30 cellular contexts compared by ENCODE assay signal in the genomic region with DNA sequence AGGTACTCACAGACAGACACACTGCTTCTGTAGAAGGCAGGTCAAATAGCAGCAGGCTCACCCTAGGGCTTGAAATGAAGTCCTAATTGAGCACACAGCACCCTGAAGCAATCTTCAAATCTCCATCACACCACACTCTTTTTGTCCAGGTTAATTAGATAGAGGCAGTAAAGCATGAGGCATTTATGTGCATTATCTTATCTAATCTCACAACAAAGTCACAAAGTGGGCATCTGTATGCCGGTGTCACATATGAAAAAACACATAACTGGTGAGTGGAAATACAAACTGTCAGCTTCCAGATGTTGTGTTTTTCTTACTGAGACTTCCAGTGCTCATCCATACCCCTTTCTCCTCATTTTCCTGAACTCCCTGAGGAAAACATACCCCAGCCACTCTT.
"Had no signal": no experiment of that assay in that cellular context is flagged by ENCODE, and none has a peak within 500 bp of the region (broad histone marks: within the 10 kb centered on the region; RNA-seq: fewer than 3 reads in every experiment).

No MANE protein-coding gene starts in this region.

- H3K4me3 ChIP-seq: adrenal gland, body of pancreas, breast epithelium had no signal

- DNase-seq: activated B cell treated with CpG ODN at 0.5 μM for 24 hours; activated CD4-positive, alpha-beta memory T cell treated with anti-CD3 and anti-CD28 coated beads for 36 hours; activated CD4-positive, alpha-beta T cell treated with anti-CD3 and anti-CD28 coated beads for 4 hours; activated CD4-positive, alpha-beta T cell treated with anti-CD3 and anti-CD28 coated beads, Interleukin-2, amount 10 ng/mL, durations not matched to agents 24 days and 14 days; activated CD4-positive, alpha-beta T cell treated with anti-CD3 and anti-CD28 coated beads, Interleukin-2, amount 50 U/mL, for 1 hour; activated CD4-positive, alpha-beta T cell treated with anti-CD3 and anti-CD28 coated beads, Interleukin-2, amount 50 U/mL, for 4 hours; activated CD4-positive, CD25-positive, alpha-beta regulatory T cell treated with anti-CD3 and anti-CD28 coated beads, Interleukin-2, amount 50 U/mL, for 72 hours; activated CD8-positive, alpha-beta memory T cell treated with anti-CD3 and anti-CD28 coated beads, Interleukin-2, amount 50 U/mL, for 4 hours; activated CD8-positive, alpha-beta T cell treated with anti-CD3 and anti-CD28 coated beads for 36 hours; activated effector memory CD4-positive, alpha-beta T cell treated with anti-CD3 and anti-CD28 coated beads, Interleukin-2, amount 50 U/mL, for 16 hours; activated gamma-delta T cell treated with Interleukin-2 at 50 U/mL for 16 hours; activated naive CD4-positive, alpha-beta T cell; activated naive CD4-positive, alpha-beta T cell treated with anti-CD3 and anti-CD28 coated beads for 36 hours; activated naive CD4-positive, alpha-beta T cell treated with anti-CD3 and anti-CD28 coated beads, Interleukin-2, amount 50 U/mL, for 16 hours; activated naive CD8-positive, alpha-beta T cell treated with anti-CD3 and anti-CD28 coated beads for 36 hours; activated T-cell treated with anti-CD3 and anti-CD28 coated beads for 4 hours; activated T-cell treated with anti-CD3 and anti-CD28 coated beads, Interleukin-2, amount 50 U/mL, for 1 hour; activated T-cell treated with anti-CD3 and anti-CD28 coated beads, Interleukin-2, amount 50 U/mL, for 4 hours; activated T-cell treated with anti-CD3 and anti-CD28 coated beads, Interleukin-2, amount 50 U/mL, for 72 hours; adrenal gland; amniotic stem cell; aorta; body of pancreas; brain microvascular endothelial cell; central memory CD4-positive, alpha-beta T cell; T-helper 2 cell; T-helper 9 cell had no signal

- ATAC-seq: activated CD8-positive, alpha-beta T cell treated with anti-CD3 and anti-CD28 coated beads for 36 hours; activated naive CD4-positive, alpha-beta T cell treated with anti-CD3 and anti-CD28 coated beads, Interleukin-2, amount 50 U/mL, for 72 hours; activated T-cell treated with anti-CD3 and anti-CD28 coated beads, Interleukin-2, amount 50 U/mL, for 4 hours; activated T-cell treated with anti-CD3 and anti-CD28 coated beads, Interleukin-2, amount 50 U/mL, for 72 hours; activated T-helper 17 cell treated with anti-CD3 and anti-CD28 coated beads, Interleukin-2, amount 50 U/mL, for 72 hours; body of pancreas had no signal
